In genomic region chr5:566636-567309, GRCh38 we compare ENCODE assay signal across 21 cellular contexts.
"Had no signal": no experiment of that assay in that cellular context is flagged by ENCODE, and none has a peak within 500 bp of the region (broad histone marks: within the 10 kb centered on the region; RNA-seq: fewer than 3 reads in every experiment).

No MANE protein-coding gene starts in this region.

- H3K36me3 ChIP-seq: left lung, neural progenitor cell, thyroid gland had no signal

- H3K4me1 ChIP-seq: body of pancreas, foreskin keratinocyte, left lung, neural progenitor cell, parathyroid adenoma had no signal

- ATAC-seq: activated CD4-positive, CD25-positive, alpha-beta regulatory T cell treated with anti-CD3 and anti-CD28 coated beads, Interleukin-2, amount 50 U/mL, for 24 hours; body of pancreas; naive thymus-derived CD4-positive, alpha-beta T cell had no signal

- DNase-seq: activated CD4-positive, alpha-beta T cell treated with anti-CD3 and anti-CD28 coated beads, Interleukin-2, amount 10 ng/mL, durations not matched to agents 7 days and 5 days; activated naive CD8-positive, alpha-beta T cell treated with anti-CD3 and anti-CD28 coated beads, Interleukin-2, amount 10 ng/mL, durations not matched to agents 7 days and 5 days; body of pancreas; dorsolateral prefrontal cortex; endodermal cell; kidney; left lung; mammary epithelial cell; naive thymus-derived CD4-positive, alpha-beta T cell; stimulated activated CD4-positive, alpha-beta T cell treated with anti-CD3 and anti-CD28 coated beads, Interleukin-12 subunit alpha, Interleukin-12 subunit beta, amount 100 ng/mL, for 4 hours; stimulated activated CD4-positive, alpha-beta T cell treated with anti-CD3 and anti-CD28 coated beads, Interleukin-1b, Interleukin-23, amount 100 ng/mL, for 48 hours; stimulated activated CD8-positive, alpha-beta memory T cell treated with anti-CD3 and anti-CD28 coated beads, Interleukin-4, amount 100 ng/mL, for 48 hours; stimulated activated naive CD4-positive, alpha-beta T cell; T-helper 1 cell; T1000; thyroid gland had no signal

- H3K36me3 Mint-ChIP-seq: activated naive CD8-positive, alpha-beta T cell treated with anti-CD3 and anti-CD28 coated beads, Interleukin-2, amount 10 ng/mL, durations not matched to agents 7 days and 5 days; neural progenitor cell had no signal

- H3K27me3 ChIP-seq: body of pancreas had no signal

- H3K9me3 Mint-ChIP-seq: activated CD4-positive, alpha-beta T cell treated with anti-CD3 and anti-CD28 coated beads, Interleukin-2, amount 10 ng/mL, durations not matched to agents 7 days and 5 days; activated naive CD8-positive, alpha-beta T cell treated with anti-CD3 and anti-CD28 coated beads, Interleukin-2, amount 10 ng/mL, durations not matched to agents 7 days and 5 days had no signal

- H3K4me3 ChIP-seq: body of pancreas, dorsolateral prefrontal cortex, left lung, thyroid gland had no signal

- H3K9me3 ChIP-seq: body of pancreas, left lung, thyroid gland had no signal

- H3K27ac Mint-ChIP-seq: activated CD4-positive, alpha-beta T cell treated with anti-CD3 and anti-CD28 coated beads, Interleukin-2, amount 10 ng/mL, durations not matched to agents 7 days and 5 days; activated naive CD8-positive, alpha-beta T cell treated with anti-CD3 and anti-CD28 coated beads, Interleukin-2, amount 10 ng/mL, durations not matched to agents 7 days and 5 days; endodermal cell; naive thymus-derived CD4-positive, alpha-beta T cell; neural progenitor cell had no signal

- H3K4me1 Mint-ChIP-seq: activated CD4-positive, alpha-beta T cell treated with anti-CD3 and anti-CD28 coated beads, Interleukin-2, amount 10 ng/mL, durations not matched to agents 7 days and 5 days; activated naive CD8-positive, alpha-beta T cell treated with anti-CD3 and anti-CD28 coated beads, Interleukin-2, amount 10 ng/mL, durations not matched to agents 7 days and 5 days; endodermal cell had no signal

- H3K4me3 Mint-ChIP-seq: activated CD4-positive, alpha-beta T cell treated with anti-CD3 and anti-CD28 coated beads, Interleukin-2, amount 10 ng/mL, durations not matched to agents 7 days and 5 days; activated naive CD8-positive, alpha-beta T cell treated with anti-CD3 and anti-CD28 coated beads, Interleukin-2, amount 10 ng/mL, durations not matched to agents 7 days and 5 days; naive thymus-derived CD4-positive, alpha-beta T cell had no signal

- H3K27ac ChIP-seq: body of pancreas, dorsolateral prefrontal cortex, epithelial cell of prostate, foreskin keratinocyte, left lung, neural progenitor cell, parathyroid adenoma, thyroid gland had no signal
